9 cellular contexts compared by ENCODE assay signal in the genomic region with DNA sequence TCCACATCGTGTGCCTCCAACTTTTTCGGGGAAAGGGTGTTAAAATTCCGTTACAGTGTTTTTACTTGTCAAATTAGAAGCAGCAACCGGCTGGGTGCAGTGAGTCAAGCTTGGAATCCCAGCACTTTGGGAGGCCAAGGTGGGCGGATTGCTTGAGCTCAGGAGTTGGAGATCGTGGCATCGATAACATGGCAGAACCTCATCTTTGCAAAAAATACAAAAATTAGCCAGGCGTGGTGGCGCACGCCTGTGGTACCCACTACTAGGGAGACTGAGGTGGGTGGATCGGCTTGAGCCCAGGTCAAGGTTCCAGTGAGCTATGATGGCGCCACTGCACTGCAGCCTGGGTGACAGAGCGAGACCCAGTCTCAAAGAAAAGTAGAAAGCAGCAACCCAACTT. TPM values are rescaled to one million over a fixed set of nuclear protein-coding genes. Genes with fewer than 3 reads are reported as not detected.
DNase-seq lines count a peak whose midpoint lies in the region; ATAC-seq, FAIRE-seq and TF ChIP-seq lines count a peak whose summit lies in the region.
"Had no signal": no experiment of that assay in that cellular context is flagged by ENCODE, and none has a peak within 500 bp of the region (broad histone marks: within the 10 kb centered on the region; RNA-seq: fewer than 3 reads in every experiment).

No MANE protein-coding gene starts in this region.

- intact Hi-C loops in kidney (cut with DNase I) = no loop called here

- H3K36me3 ChIP-seq in adipocyte (ENCODE audit: control insufficient read depth, insufficient read depth, low read length, severe bottlenecking) = peaks cover 45% of the 10 kb centered on the region
- peaks cover 4 to 21% of the 10 kb centered on the region in 2 donors for H3K36me3 ChIP-seq in kidney (ENCODE audit: control insufficient read depth in 1 of 2, insufficient read depth in 2 of 2, low read length in 2 of 2)
- peaks cover 49% of the 10 kb centered on the region for H3K36me3 ChIP-seq in suprapubic skin

- H3K9me3 Mint-ChIP-seq in T-helper 2 cell treated with Interferon-gamma antibody and Interleukin-4, amounts not matched to agents 5 μg/mL and 100 μg/mL, for 36 hours = no peaks in the 10 kb centered on the region

- no peak for FAIRE-seq in kidney (lab: Jason Lieb, UNC)

- peak overlapping the region; percentile 96 for H3K27ac Mint-ChIP-seq in T-helper 2 cell treated with Interferon-gamma antibody and Interleukin-4, amounts not matched to agents 5 μg/mL and 100 μg/mL, for 36 hours

- H3K9me3 ChIP-seq in adipocyte (ENCODE audit: control insufficient read depth, low read length) (no peaks in the 10 kb centered on the region), kidney (ENCODE audit: control insufficient read depth in 1 of 2, low read length in 2 of 2) (no peaks in the 10 kb centered on the region), suprapubic skin (no peaks in the 10 kb centered on the region)

- peak overlapping the region; percentile 94 for H3K4me3 Mint-ChIP-seq in T-helper 2 cell treated with Interferon-gamma antibody and Interleukin-4, amounts not matched to agents 5 μg/mL and 100 μg/mL, for 36 hours

- no peak for DNase-seq in T-helper 2 cell treated with Interferon-gamma antibody and Interleukin-4, amounts not matched to agents 5 μg/mL and 100 μg/mL, for 36 hours (ENCODE audit: low spot score)
- DNase-seq in T-helper 2 cell (no peak), adipocyte (ENCODE audit: low read depth) (no peak), kidney (no peak), suprapubic skin (ENCODE audit: low spot score in 2 of 2) (no peak), substantia nigra (lab: John Stamatoyannopoulos, UW) (no peak)
- no peak for DNase-seq in stimulated activated naive CD4-positive, alpha-beta T cell treated with Interleukin-2 at 50 U/mL for 16 hours (lab: John Stamatoyannopoulos, UW)
- DNase-seq: stimulated activated CD4-positive, alpha-beta T cell treated with anti-CD3 and anti-CD28 coated beads, Interleukin-4, amount 100 ng/mL, for 4 hours had no signal

- TF ChIP-seq CTCF in kidney (IDR thresholded peaks at IDR 0.05; ENCODE audit: borderline replicate concordance, extremely low read depth, insufficient read depth) (no peak), suprapubic skin (IDR thresholded peaks at IDR 0.05) (no peak)

- WGBS in suprapubic skin = 55% methylated on average over 13 of the region's 13 CpGs

- H3K27me3 ChIP-seq in adipocyte (replicated peaks; ENCODE audit: control insufficient read depth, insufficient read depth, low read length) = no peaks in the 10 kb centered on the region
- H3K27me3 ChIP-seq in suprapubic skin = no peaks in the 10 kb centered on the region

- TF ChIP-seq POLR2A in suprapubic skin (IDR thresholded peaks at IDR 0.05) = no peak

- no peaks in the 10 kb centered on the region for H3K27me3 Mint-ChIP-seq in T-helper 2 cell treated with Interferon-gamma antibody and Interleukin-4, amounts not matched to agents 5 μg/mL and 100 μg/mL, for 36 hours (ENCODE audit: low read depth)

- TF ChIP-seq EP300 in suprapubic skin (IDR thresholded peaks at IDR 0.05) = no peak

- H3K9ac ChIP-seq in adipocyte (ENCODE audit: low read length) = peak overlapping the region; percentile 94
- H3K9ac ChIP-seq in kidney (ENCODE audit: low read length in 2 of 2) = peak overlapping the region; percentile 37 to 85

- H3K4me1 ChIP-seq in adipocyte (ENCODE audit: control insufficient read depth, insufficient read depth, low read length) (peaks cover 28% of the 10 kb centered on the region), kidney (ENCODE audit: control insufficient read depth in 1 of 2, insufficient read depth in 1 of 2, low read depth in 1 of 2, low read length in 2 of 2) (peaks cover 6 to 26% of the 10 kb centered on the region in 2 donors), suprapubic skin (peaks cover 54% of the 10 kb centered on the region)

- no peak for ATAC-seq in HG02938 (IDR thresholded peaks at IDR 0.05; ENCODE audit: unreplicated experiment)

- H3K4me1 Mint-ChIP-seq in T-helper 2 cell treated with Interferon-gamma antibody and Interleukin-4, amounts not matched to agents 5 μg/mL and 100 μg/mL, for 36 hours (ENCODE audit: low read depth) = peaks cover 39% of the 10 kb centered on the region

- no peak overlapping the region for H3K27ac ChIP-seq in kidney (ENCODE audit: low read depth in 2 of 2, low read length in 2 of 2)
- peak overlapping the region; percentile 87 for H3K27ac ChIP-seq in suprapubic skin
- no peak overlapping the region for H3K27ac ChIP-seq in substantia nigra (ENCODE audit: low read depth, low read length, poor library complexity, severe bottlenecking)

- H3K36me3 Mint-ChIP-seq in T-helper 2 cell treated with Interferon-gamma antibody and Interleukin-4, amounts not matched to agents 5 μg/mL and 100 μg/mL, for 36 hours (ENCODE audit: low read depth) = peaks cover 58% of the 10 kb centered on the region

- H3K4me3 ChIP-seq in adipocyte (ENCODE audit: low read length) = peak overlapping the region; percentile 99
- H3K4me3 ChIP-seq in kidney (ENCODE audit: low read length in 2 of 2) = peak overlapping the region; percentile 65 to 88
- peak overlapping the region; percentile 93 for H3K4me3 ChIP-seq in suprapubic skin

RNA-seq across cellular contexts. Expression of a gene that starts 1.1 kb away (rescaled TPM):
- 47.1 TPM for total RNA-seq in kidney
- 19.8 TPM for polyA plus RNA-seq in kidney (ENCODE audit: insufficient read depth, low read depth, low replicate concordance)
- 10 to 100 TPM; 49.8 to 64.8 (median 56.3) TPM for total RNA-seq in suprapubic skin

RNA-seq across cellular contexts. Expression of a gene that starts 31.1 kb away (rescaled TPM):
- total RNA-seq in kidney = 37.2 TPM
- 14.6 TPM for polyA plus RNA-seq in kidney (ENCODE audit: insufficient read depth, low read depth, low replicate concordance)
- total RNA-seq in suprapubic skin = 10 to 100 TPM; 13.3 to 35.6 (median 18.9) TPM

RNA-seq across cellular contexts. Expression of a gene that starts 54.7 kb away (rescaled TPM):
- total RNA-seq in kidney (11.8 TPM), suprapubic skin (10 to 100 TPM; 13.1 to 15.4 (median 14.6) TPM)
- polyA plus RNA-seq in kidney (ENCODE audit: insufficient read depth, low read depth, low replicate concordance) = 3.6 TPM
